Comparison of ENCODE assay signal across 1 cellular context in the genomic region with DNA sequence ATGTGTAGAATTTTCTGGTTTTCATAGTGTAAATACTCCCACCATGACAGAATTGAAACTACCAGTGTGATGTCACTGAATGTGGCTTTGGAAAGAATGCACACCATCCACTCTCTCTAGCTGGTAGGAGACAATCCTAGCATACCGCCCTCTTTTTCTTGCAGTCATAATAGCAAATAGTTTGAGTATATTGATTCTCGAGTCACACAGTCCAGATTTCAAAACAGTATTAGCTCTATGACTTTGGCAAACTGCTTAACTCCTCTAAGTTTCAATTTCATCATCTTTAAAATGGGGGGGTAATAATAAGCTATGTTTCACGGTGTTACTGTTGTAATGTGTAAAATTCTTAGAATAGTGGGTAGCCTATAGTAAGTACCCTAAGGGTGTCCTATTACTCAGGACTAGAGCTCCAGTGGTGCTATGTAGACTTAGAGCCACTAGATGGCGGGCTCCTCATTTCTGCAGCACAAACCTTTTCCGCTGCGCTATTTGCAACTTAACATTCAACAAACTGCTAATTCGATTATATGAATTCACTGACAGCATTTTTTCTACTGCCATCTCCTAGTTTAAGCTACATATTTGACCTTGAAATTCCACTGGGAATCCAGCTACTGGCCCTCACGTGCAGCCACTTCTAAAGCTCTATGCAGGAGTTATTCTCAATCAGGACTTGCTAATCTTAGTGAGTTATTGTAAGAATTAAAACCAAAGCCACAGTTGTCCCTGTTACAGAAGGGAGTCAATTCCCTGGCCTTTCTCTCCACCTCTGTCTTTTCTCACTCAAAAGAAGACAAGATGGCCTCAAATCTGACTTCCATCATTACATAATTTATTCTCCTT.
TF ChIP-seq lines count a peak whose summit lies in the region.

No MANE protein-coding gene starts in this region.

TF ChIP-seq in H1, 55 proteins besides CTCF, POLR2A, EP300 and RAD21:
- no peak for TF ChIP-seq GTF2F1 (IDR thresholded peaks at IDR 0.05; ENCODE audit: borderline replicate concordance, low read depth, low read length)
- TF ChIP-seq PHF8 (conservative IDR thresholded peaks at IDR 0.05; ENCODE audit: low read depth, low read length): no peak
- no peak for TF ChIP-seq JUND (IDR thresholded peaks at IDR 0.05; ENCODE audit: low read length)
- no peak for TF ChIP-seq RNF2 (IDR thresholded peaks at IDR 0.05; ENCODE audit: borderline replicate concordance, low read depth, low read length, missing control alignments, poor library complexity, severe bottlenecking)
- TF ChIP-seq TAF7 (optimal IDR thresholded peaks at IDR 0.05; ENCODE audit: borderline replicate concordance, low read depth, low read length): no peak
- TF ChIP-seq, protein P1, sequence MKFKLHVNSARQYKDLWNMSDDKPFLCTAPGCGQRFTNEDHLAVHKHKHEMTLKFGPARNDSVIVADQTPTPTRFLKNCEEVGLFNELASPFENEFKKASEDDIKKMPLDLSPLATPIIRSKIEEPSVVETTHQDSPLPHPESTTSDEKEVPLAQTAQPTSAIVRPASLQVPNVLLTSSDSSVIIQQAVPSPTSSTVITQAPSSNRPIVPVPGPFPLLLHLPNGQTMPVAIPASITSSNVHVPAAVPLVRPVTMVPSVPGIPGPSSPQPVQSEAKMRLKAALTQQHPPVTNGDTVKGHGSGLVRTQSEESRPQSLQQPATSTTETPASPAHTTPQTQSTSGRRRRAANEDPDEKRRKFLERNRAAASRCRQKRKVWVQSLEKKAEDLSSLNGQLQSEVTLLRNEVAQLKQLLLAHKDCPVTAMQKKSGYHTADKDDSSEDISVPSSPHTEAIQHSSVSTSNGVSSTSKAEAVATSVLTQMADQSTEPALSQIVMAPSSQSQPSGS (IDR thresholded peaks at IDR 0.05; ENCODE audit: low read length): no peak
- no peak for TF ChIP-seq TEAD4 (IDR thresholded peaks at IDR 0.05; ENCODE audit: low read depth, low read length)
- TF ChIP-seq JUN (IDR thresholded peaks at IDR 0.05; ENCODE audit: low read depth, low read length): no peak
- no peak for TF ChIP-seq CHD2 (IDR thresholded peaks at IDR 0.05; ENCODE audit: low read length)
- TF ChIP-seq E2F6 (IDR thresholded peaks at IDR 0.05): no peak
- no peak for TF ChIP-seq CBX5 (IDR thresholded peaks at IDR 0.05; ENCODE audit: low read depth, low read length)
- TF ChIP-seq SP1 (IDR thresholded peaks at IDR 0.05; ENCODE audit: low read depth, low read length): no peak
- TF ChIP-seq HDAC2 (IDR thresholded peaks at IDR 0.05; ENCODE audit: borderline replicate concordance in 1 of 2, low read depth in 2 of 2, low read length in 2 of 2): no peak
- TF ChIP-seq MAFK (IDR thresholded peaks at IDR 0.05; ENCODE audit: low read depth, low read length): no peak
- TF ChIP-seq, protein P2, sequence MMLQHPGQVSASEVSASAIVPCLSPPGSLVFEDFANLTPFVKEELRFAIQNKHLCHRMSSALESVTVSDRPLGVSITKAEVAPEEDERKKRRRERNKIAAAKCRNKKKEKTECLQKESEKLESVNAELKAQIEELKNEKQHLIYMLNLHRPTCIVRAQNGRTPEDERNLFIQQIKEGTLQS (IDR thresholded peaks at IDR 0.05; ENCODE audit: insufficient read depth, low read depth, low read length): no peak
- no peak for TF ChIP-seq ASH2L (IDR thresholded peaks at IDR 0.05; ENCODE audit: low read length)
- TF ChIP-seq, protein P3, sequence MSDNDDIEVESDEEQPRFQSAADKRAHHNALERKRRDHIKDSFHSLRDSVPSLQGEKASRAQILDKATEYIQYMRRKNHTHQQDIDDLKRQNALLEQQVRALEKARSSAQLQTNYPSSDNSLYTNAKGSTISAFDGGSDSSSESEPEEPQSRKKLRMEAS (IDR thresholded peaks at IDR 0.05): no peak
TF ChIP-seq in H1: peak in this region for 0.
